21 cellular contexts compared by ENCODE assay signal in the genomic region with DNA sequence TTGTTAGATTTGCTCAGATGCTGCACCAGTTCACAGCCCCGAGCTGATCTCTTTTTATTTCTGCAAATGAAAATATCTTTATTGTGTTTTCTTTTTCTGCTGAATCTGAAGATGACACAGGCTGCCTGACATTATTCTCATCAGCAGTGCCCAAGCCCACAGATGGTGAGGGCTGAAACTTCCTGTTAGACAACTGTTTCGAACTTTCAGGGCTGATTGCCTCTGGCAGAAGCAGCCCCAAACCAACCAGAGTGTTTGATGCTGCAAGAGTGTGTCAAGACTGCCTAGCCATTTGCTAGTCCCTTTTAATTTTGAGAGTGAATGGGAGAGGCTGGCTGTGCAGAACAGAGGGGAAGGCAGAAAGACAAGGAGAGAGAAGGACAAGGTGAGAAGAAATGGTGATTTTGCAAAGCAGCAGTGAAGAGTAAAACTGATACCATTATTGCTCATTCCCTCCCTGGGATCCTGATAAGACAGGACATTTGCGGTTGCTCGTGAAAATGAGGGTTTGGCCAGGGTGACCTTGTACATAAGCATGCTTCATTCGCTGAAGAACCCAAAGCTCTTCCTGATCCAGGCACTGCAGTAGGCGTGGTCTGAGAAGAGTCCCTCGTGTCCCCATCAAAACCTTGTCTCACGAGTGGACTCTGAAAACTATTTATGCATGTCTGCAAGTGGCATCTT.
"Had no signal": no experiment of that assay in that cellular context is flagged by ENCODE, and none has a peak within 500 bp of the region (broad histone marks: within the 10 kb centered on the region; RNA-seq: fewer than 3 reads in every experiment).

No MANE protein-coding gene starts in this region.

- H3K36me3 Mint-ChIP-seq: activated naive CD8-positive, alpha-beta T cell; naive B cell; neural progenitor cell; stimulated activated naive B cell treated with anti-CD40 and anti-IgM and Interleukin-4, amounts not matched to agents 10 μg/mL and 1 μg/mL and 100 μg/mL, for 72 hours had no signal

- H3K27ac Mint-ChIP-seq: activated B cell treated with CpG ODN at 0.5 μM for 24 hours; activated CD8-positive, alpha-beta T cell treated with anti-CD3 and anti-CD28 coated beads for 36 hours; activated naive CD8-positive, alpha-beta T cell; naive B cell; neural progenitor cell; stimulated activated naive B cell treated with anti-CD40 and anti-IgM and Interleukin-4, amounts not matched to agents 10 μg/mL and 1 μg/mL and 100 μg/mL, for 72 hours had no signal

- ATAC-seq: activated CD8-positive, alpha-beta T cell treated with anti-CD3 and anti-CD28 coated beads for 36 hours; activated T-cell treated with anti-CD3 and anti-CD28 coated beads, Interleukin-2, amount 50 U/mL, for 4 hours; left lobe of liver; stimulated activated naive B cell treated with anti-CD40 and anti-IgM and Interleukin-4, amounts not matched to agents 10 μg/mL and 1 μg/mL and 100 μg/mL, for 72 hours had no signal

- H3K4me3 Mint-ChIP-seq: activated B cell treated with CpG ODN at 0.5 μM for 24 hours; activated CD8-positive, alpha-beta T cell treated with anti-CD3 and anti-CD28 coated beads for 36 hours; activated naive CD8-positive, alpha-beta T cell; activated T-cell treated with anti-CD3 and anti-CD28 coated beads, Interleukin-2, amount 50 U/mL, for 4 hours; naive B cell; neural progenitor cell; stimulated activated naive B cell treated with anti-CD40 and anti-IgM and Interleukin-4, amounts not matched to agents 10 μg/mL and 1 μg/mL and 100 μg/mL, for 72 hours had no signal

- H2AFZ ChIP-seq: hepatocyte, neural progenitor cell had no signal

- H3K36me3 ChIP-seq: esophagus squamous epithelium, neural progenitor cell, ovary, tibial artery, vagina had no signal

- H3K27me3 ChIP-seq: hepatocyte, ovary, tibial artery, vagina had no signal

- H3K9me3 ChIP-seq: esophagus squamous epithelium, ovary, vagina had no signal

- H3K4me3 ChIP-seq: coronary artery, esophagus squamous epithelium, hepatocyte, neural progenitor cell, ovary, tibial artery, vagina had no signal

- H3K27ac ChIP-seq: coronary artery, esophagus squamous epithelium, hepatocyte, neural progenitor cell, ovary, tibial artery, vagina had no signal

- H3K9ac ChIP-seq: neural progenitor cell had no signal

- H3K4me1 ChIP-seq: esophagus squamous epithelium, neural progenitor cell, tibial artery, vagina had no signal

- H3K79me2 ChIP-seq: hepatocyte had no signal

- H3K4me2 ChIP-seq: hepatocyte, neural progenitor cell had no signal

- DNase-seq: activated B cell treated with CpG ODN at 0.5 μM for 24 hours; activated CD4-positive, alpha-beta T cell treated with anti-CD3 and anti-CD28 coated beads for 48 hours; activated CD8-positive, alpha-beta T cell treated with anti-CD3 and anti-CD28 coated beads for 36 hours; activated gamma-delta T cell; activated T-cell treated with anti-CD3 and anti-CD28 coated beads, Interleukin-2, amount 50 U/mL, for 4 hours; amniotic stem cell; caudate nucleus; esophagus squamous epithelium; islet precursor cell; midbrain; naive B cell; ovary; stimulated activated CD4-positive, alpha-beta T cell treated with anti-CD3 and anti-CD28 coated beads, Interleukin-2, amount 100 ng/mL, for 48 hours; stimulated activated naive B cell treated with anti-CD40 and anti-IgM and Interleukin-4, amounts not matched to agents 10 μg/mL and 1 μg/mL and 100 μg/mL, for 72 hours; tibial artery had no signal

- H3K4me1 Mint-ChIP-seq: activated B cell treated with CpG ODN at 0.5 μM for 24 hours; naive B cell; neural progenitor cell; stimulated activated naive B cell treated with anti-CD40 and anti-IgM and Interleukin-4, amounts not matched to agents 10 μg/mL and 1 μg/mL and 100 μg/mL, for 72 hours had no signal

- H3K9me3 Mint-ChIP-seq: activated B cell treated with CpG ODN at 0.5 μM for 24 hours, neural progenitor cell had no signal
